Comparison of ENCODE assay signal across 2 cellular contexts in genomic region chr20:31608256-31608980, GRCh38.
TF ChIP-seq lines count a peak whose summit lies in the region.

No MANE protein-coding gene starts in this region.

TF ChIP-seq in A549, 52 proteins besides CTCF, POLR2A, EP300 and RAD21 (continued from another document):
- TF ChIP-seq HOXA7 (CRISPR knock-in tag; IDR thresholded peaks at IDR 0.05), result 0 out of 2 replicates have a peak, but pooled peaks have one; percentile 25
- TF ChIP-seq RNF2 (IDR thresholded peaks at IDR 0.05; ENCODE audit: borderline replicate concordance, low read depth), result no peak
- TF ChIP-seq HOXB13 (CRISPR knock-in tag; IDR thresholded peaks at IDR 0.05; ENCODE audit: low read depth), result peak; percentile 72
- TF ChIP-seq JUN (IDR thresholded peaks at IDR 0.05), result peak; percentile 94 to 98
- TF ChIP-seq TFCP2L1 (CRISPR knock-in tag; IDR thresholded peaks at IDR 0.05), result peak; percentile 95
- TF ChIP-seq MAZ (IDR thresholded peaks at IDR 0.05; ENCODE audit: borderline replicate concordance, low read depth, low read length), result peak; percentile 54; the same call in 1 of the 2 replicates
- TF ChIP-seq HES2 (IDR thresholded peaks at IDR 0.05), result no peak
- peak; percentile 93 for TF ChIP-seq NPAS2 (CRISPR knock-in tag; IDR thresholded peaks at IDR 0.05; ENCODE audit: borderline replicate concordance)
- peak; percentile 96 for TF ChIP-seq BCL3 (IDR thresholded peaks at IDR 0.05)
- no peak for TF ChIP-seq ZNF302 (CRISPR knock-in tag; IDR thresholded peaks at IDR 0.05)
- 0 out of 2 replicates have a peak, but pooled peaks have one; percentile 49 for TF ChIP-seq RFX5 (IDR thresholded peaks at IDR 0.05)
- no peak for TF ChIP-seq HDAC2 (IDR thresholded peaks at IDR 0.05)
- peak; percentile 78 for TF ChIP-seq FOSB (CRISPR knock-in tag; IDR thresholded peaks at IDR 0.05)
- no peak for TF ChIP-seq ZFP36 (IDR thresholded peaks at IDR 0.05; ENCODE audit: borderline replicate concordance, partially characterized antibody)
- peak; percentile 90 for TF ChIP-seq BHLHE40 (IDR thresholded peaks at IDR 0.05; ENCODE audit: low read depth, low read length)
- peak; percentile 89 for TF ChIP-seq ZSCAN20 (CRISPR knock-in tag; IDR thresholded peaks at IDR 0.05)
- peak; percentile 54; the same call in 1 of the 2 replicates for TF ChIP-seq ATOH8 (CRISPR knock-in tag; IDR thresholded peaks at IDR 0.05; ENCODE audit: low read depth)
- no peak for TF ChIP-seq SREBF2 (IDR thresholded peaks at IDR 0.05)
- TF ChIP-seq POLR2AphosphoS2 (conservative IDR thresholded peaks at IDR 0.05; ENCODE audit: low read length), result no peak
- peak; percentile 78; the same call in 1 of the 2 replicates for TF ChIP-seq MYC (IDR thresholded peaks at IDR 0.05; ENCODE audit: borderline replicate concordance, low read length)
- no peak for TF ChIP-seq FOSL2 (IDR thresholded peaks at IDR 0.05)
- peak; percentile 73 for TF ChIP-seq FOSL2 (CRISPR knock-in tag; IDR thresholded peaks at IDR 0.05)
- TF ChIP-seq GATA3 (IDR thresholded peaks at IDR 0.05; ENCODE audit: borderline replicate concordance), result peak; percentile 96
- TF ChIP-seq ESRRA (IDR thresholded peaks at IDR 0.05; ENCODE audit: borderline replicate concordance, low read length), result peak; percentile 68
- TF ChIP-seq, protein P1, sequence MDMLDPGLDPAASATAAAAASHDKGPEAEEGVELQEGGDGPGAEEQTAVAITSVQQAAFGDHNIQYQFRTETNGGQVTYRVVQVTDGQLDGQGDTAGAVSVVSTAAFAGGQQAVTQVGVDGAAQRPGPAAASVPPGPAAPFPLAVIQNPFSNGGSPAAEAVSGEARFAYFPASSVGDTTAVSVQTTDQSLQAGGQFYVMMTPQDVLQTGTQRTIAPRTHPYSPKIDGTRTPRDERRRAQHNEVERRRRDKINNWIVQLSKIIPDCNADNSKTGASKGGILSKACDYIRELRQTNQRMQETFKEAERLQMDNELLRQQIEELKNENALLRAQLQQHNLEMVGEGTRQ (IDR thresholded peaks at IDR 0.05), result peak; percentile 74
- TF ChIP-seq TP53 (CRISPR knock-in tag; IDR thresholded peaks at IDR 0.05), result peak; percentile 97
- TF ChIP-seq, protein P2, sequence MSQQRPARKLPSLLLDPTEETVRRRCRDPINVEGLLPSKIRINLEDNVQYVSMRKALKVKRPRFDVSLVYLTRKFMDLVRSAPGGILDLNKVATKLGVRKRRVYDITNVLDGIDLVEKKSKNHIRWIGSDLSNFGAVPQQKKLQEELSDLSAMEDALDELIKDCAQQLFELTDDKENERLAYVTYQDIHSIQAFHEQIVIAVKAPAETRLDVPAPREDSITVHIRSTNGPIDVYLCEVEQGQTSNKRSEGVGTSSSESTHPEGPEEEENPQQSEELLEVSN (IDR thresholded peaks at IDR 0.05; ENCODE audit: borderline replicate concordance, low read depth), result peak; percentile 68; the same call in 1 of the 2 replicates
- peak; percentile 88; the same call in 1 of the 2 replicates for TF ChIP-seq HEYL (CRISPR knock-in tag; IDR thresholded peaks at IDR 0.05)
- TF ChIP-seq SMC3 (IDR thresholded peaks at IDR 0.05), result peak; percentile 38; the same call in 2 of the 3 replicates
- peak; percentile 76; the same call in 1 of the 2 replicates for TF ChIP-seq FOXS1 (CRISPR knock-in tag; IDR thresholded peaks at IDR 0.05)

TF ChIP-seq in PFSK-1, 5 proteins besides CTCF, POLR2A, EP300 and RAD21 (continued from another document):
- TF ChIP-seq FOXP2 (optimal IDR thresholded peaks at IDR 0.05; ENCODE audit: borderline replicate concordance, extremely low read depth, extremely low read length, insufficient read depth), result no peak
TF ChIP-seq in PFSK-1: peak in this region for 3.
